Comparison of ENCODE assay signal across 13 cellular contexts in genomic region chr16:1532081-1532760, GRCh38. TPM values are rescaled to one million over a fixed set of nuclear protein-coding genes. Genes with fewer than 3 reads are reported as not detected.
DNase-seq lines count a peak whose midpoint lies in the region; ATAC-seq and TF ChIP-seq lines count a peak whose summit lies in the region.
"Had no signal": no experiment of that assay in that cellular context is flagged by ENCODE, and none has a peak within 500 bp of the region (broad histone marks: within the 10 kb centered on the region; RNA-seq: fewer than 3 reads in every experiment).

No MANE protein-coding gene starts in this region.

- H3K27ac Mint-ChIP-seq in osteocyte (ENCODE audit: unreplicated experiment), result peak overlapping the region; percentile 86
- H3K27ac Mint-ChIP-seq: memory B cell had no signal

- ATAC-seq in RWPE2 (ENCODE audit: low read depth), result peak; percentile 51
- no peak for ATAC-seq in HG03442 (IDR thresholded peaks at IDR 0.05; ENCODE audit: unreplicated experiment)

- H2AFZ ChIP-seq in fibroblast of lung (ENCODE audit: low read length) (peak overlapping the region; percentile 4), MM.1S (ENCODE audit: low read length) (no peak overlapping the region)

- H3K79me2 ChIP-seq in fibroblast of lung (ENCODE audit: control insufficient read depth, insufficient read depth, low read length), result peaks cover 27% of the 10 kb centered on the region
- H3K79me2 ChIP-seq in MM.1S (ENCODE audit: low read length), result no peaks in the 10 kb centered on the region

- H3K36me3 ChIP-seq in RWPE2 (ENCODE audit: low read depth) (no peaks in the 10 kb centered on the region), fibroblast of lung (ENCODE audit: control insufficient read depth, insufficient read depth, low read length) (peaks cover 5% of the 10 kb centered on the region), MM.1S (replicated peaks; ENCODE audit: insufficient read depth, low read length) (no peaks in the 10 kb centered on the region)

- peaks cover 65% of the 10 kb centered on the region for H3K4me1 Mint-ChIP-seq in osteocyte (ENCODE audit: unreplicated experiment)

- no peaks in the 10 kb centered on the region for H3K27me3 Mint-ChIP-seq in osteocyte (ENCODE audit: unreplicated experiment)

- H3K9me3 Mint-ChIP-seq in osteocyte (ENCODE audit: unreplicated experiment), result no peaks in the 10 kb centered on the region
- H3K9me3 Mint-ChIP-seq: memory B cell had no signal

- H3K4me2 ChIP-seq in fibroblast of lung (ENCODE audit: extremely low read depth, insufficient read depth, low read length) (peak overlapping the region; percentile 18), MM.1S (ENCODE audit: low read depth, low read length) (no peak overlapping the region)

- TF ChIP-seq CTCF in AG10803 (conservative IDR thresholded peaks at IDR 0.05; ENCODE audit: low read length), result no peak
- TF ChIP-seq CTCF in RWPE2 (IDR thresholded peaks at IDR 0.05; ENCODE audit: poor library complexity, severe bottlenecking), result no peak
- no peak for TF ChIP-seq CTCF in fibroblast of lung (conservative IDR thresholded peaks at IDR 0.05 in 1 of 2, IDR thresholded peaks at IDR 0.05 in 1 of 2; ENCODE audit: low read depth in 1 of 2, low read length in 2 of 2)
- TF ChIP-seq CTCF in osteocyte (IDR thresholded peaks at IDR 0.05), result no peak
- no peak for TF ChIP-seq CTCF in MM.1S (IDR thresholded peaks at IDR 0.05; ENCODE audit: low read length)

- H3K4me1 ChIP-seq in RWPE2 (ENCODE audit: insufficient read depth, poor library complexity, severe bottlenecking) (peaks cover 6% of the 10 kb centered on the region), fibroblast of lung (ENCODE audit: control insufficient read depth, extremely low read depth, insufficient read depth, low read length) (peaks cover 35% of the 10 kb centered on the region), MM.1S (ENCODE audit: low read length) (no peaks in the 10 kb centered on the region)

- no peak overlapping the region for H3K4me3 Mint-ChIP-seq in osteocyte (ENCODE audit: unreplicated experiment)
- H3K4me3 Mint-ChIP-seq: memory B cell had no signal

- H3K9me2 ChIP-seq in MM.1S (replicated peaks; ENCODE audit: insufficient read depth, low read length), result no peaks in the 10 kb centered on the region

- DNase-seq in AG10803 (ENCODE audit: low read depth) (peak; percentile 65), RWPE2 (ENCODE audit: low spot score) (no peak), fibroblast of lung (ENCODE audit: low read depth in 2 of 2) (peak in 1 of 2 donors; percentile 14), osteocyte (ENCODE audit: extremely low spot score, unreplicated experiment) (no peak), KG1 (lab: John Stamatoyannopoulos, UW) (no peak), amygdala (lab: John Stamatoyannopoulos, UW) (no peak), MM.1S (no peak)
- DNase-seq: H7; NCI-H187; SHP77 treated with DMSO at 0.1 percent for 48 hours; stimulated activated CD4-positive, alpha-beta T cell treated with anti-CD3 and anti-CD28 coated beads, Interleukin-4, amount 100 ng/mL, for 4 hours had no signal

- peaks cover 5% of the 10 kb centered on the region for H3K36me3 Mint-ChIP-seq in osteocyte (ENCODE audit: unreplicated experiment)
- H3K36me3 Mint-ChIP-seq: memory B cell had no signal

- H3K27me3 ChIP-seq in RWPE2 (ENCODE audit: insufficient read depth, poor library complexity, severe bottlenecking) (no peaks in the 10 kb centered on the region), fibroblast of lung (ENCODE audit: control insufficient read depth, insufficient read depth, low read length) (no peaks in the 10 kb centered on the region), MM.1S (replicated peaks; ENCODE audit: insufficient read depth, low read length) (peaks cover 96% of the 10 kb centered on the region)

- H3K9me3 ChIP-seq in RWPE2 (ENCODE audit: severe bottlenecking) (no peaks in the 10 kb centered on the region), fibroblast of lung (ENCODE audit: control insufficient read depth, insufficient read depth, low read depth, low read length) (no peaks in the 10 kb centered on the region), MM.1S (replicated peaks; ENCODE audit: insufficient read depth, low read length) (no peaks in the 10 kb centered on the region)

- no peak overlapping the region for H3K9ac ChIP-seq in fibroblast of lung (ENCODE audit: insufficient read depth, low read length)
- no peak overlapping the region for H3K9ac ChIP-seq in MM.1S (ENCODE audit: low read length)

- H3F3A ChIP-seq in MM.1S (ENCODE audit: insufficient read depth, low read length), result no peaks in the 10 kb centered on the region

- H4K20me1 ChIP-seq in fibroblast of lung (ENCODE audit: control insufficient read depth, extremely low read depth, insufficient read depth, low read length) (no peaks in the 10 kb centered on the region), MM.1S (ENCODE audit: insufficient read depth, low read length) (no peaks in the 10 kb centered on the region)

- H3K4me3 ChIP-seq in AG10803 (ENCODE audit: low read length), result peak overlapping the region; percentile 18
- no peak overlapping the region for H3K4me3 ChIP-seq in RWPE2 (ENCODE audit: severe bottlenecking)
- H3K4me3 ChIP-seq in fibroblast of lung (replicated peaks in 1 of 4; ENCODE audit: control extremely low read depth in 1 of 4, insufficient read depth in 1 of 4, low read depth in 3 of 4, low read length in 4 of 4), result no peak overlapping the region
- H3K4me3 ChIP-seq in MM.1S (ENCODE audit: low read length), result no peak overlapping the region

- H3K27ac ChIP-seq in RWPE2 (ENCODE audit: poor library complexity, severe bottlenecking), result no peak overlapping the region
- peak overlapping the region; percentile 14 for H3K27ac ChIP-seq in fibroblast of lung (ENCODE audit: insufficient read depth, low read length)
- H3K27ac ChIP-seq in MM.1S (ENCODE audit: low read length), result no peak overlapping the region

RNA-seq across cellular contexts. Expression of gene TMEM204, which starts 1.2 kb away (rescaled TPM):
- total RNA-seq in fibroblast of lung, result 10.3 and 12.4 TPM in 2 replicates
- polyA plus RNA-seq in fibroblast of lung, result 9.6 and 10.9 TPM in 2 replicates
- 14.2 and 14.6 TPM in 2 replicates for polyA plus RNA-seq in fibroblast of lung (2012)
- 15.0 and 19.3 TPM in 2 replicates for polyA minus RNA-seq in fibroblast of lung (ENCODE audit: low replicate concordance)
- total RNA-seq in osteocyte, result 13.5 and 14.5 TPM in 2 replicates

RNA-seq across cellular contexts. Expression of gene TELO2, which starts 39.1 kb away (rescaled TPM):
- total RNA-seq in fibroblast of lung, result 8.2 and 10.9 TPM in 2 replicates
- 6.3 and 9.4 TPM in 2 replicates for polyA plus RNA-seq in fibroblast of lung
- polyA plus RNA-seq in fibroblast of lung (2012), result 14.4 and 26.1 TPM in 2 replicates
- 8.8 and 9.3 TPM in 2 replicates for polyA minus RNA-seq in fibroblast of lung (ENCODE audit: low replicate concordance)
- total RNA-seq in osteocyte, result 35.7 and 37.8 TPM in 2 replicates

RNA-seq across cellular contexts. Expression of gene PTX4, which starts 43.5 kb away (rescaled TPM):
- total RNA-seq in fibroblast of lung (not detected in 2 replicates), osteocyte (not detected in 2 replicates)
- 0.05 TPM in 1 of 2 replicates, not detected in the other for polyA plus RNA-seq in fibroblast of lung
- 0.08 TPM in 1 of 2 replicates, not detected in the other for polyA plus RNA-seq in fibroblast of lung (2012)
- polyA minus RNA-seq in fibroblast of lung (ENCODE audit: low replicate concordance), result not detected in 2 replicates
- total RNA-seq: H7 had no signal

RNA-seq across cellular contexts. Expression of gene CLCN7, which starts 57.4 kb away (rescaled TPM):
- 80.4 and 83.4 TPM in 2 replicates for total RNA-seq in fibroblast of lung
- polyA plus RNA-seq in fibroblast of lung, result 25.0 and 25.8 TPM in 2 replicates
- polyA plus RNA-seq in fibroblast of lung (2012), result 47.8 and 53.1 TPM in 2 replicates
- 60.6 and 72.3 TPM in 2 replicates for polyA minus RNA-seq in fibroblast of lung (ENCODE audit: low replicate concordance)
- 177 and 179 TPM in 2 replicates for total RNA-seq in osteocyte
